ENCODE assay signal across 8 cellular contexts in the genomic region with DNA sequence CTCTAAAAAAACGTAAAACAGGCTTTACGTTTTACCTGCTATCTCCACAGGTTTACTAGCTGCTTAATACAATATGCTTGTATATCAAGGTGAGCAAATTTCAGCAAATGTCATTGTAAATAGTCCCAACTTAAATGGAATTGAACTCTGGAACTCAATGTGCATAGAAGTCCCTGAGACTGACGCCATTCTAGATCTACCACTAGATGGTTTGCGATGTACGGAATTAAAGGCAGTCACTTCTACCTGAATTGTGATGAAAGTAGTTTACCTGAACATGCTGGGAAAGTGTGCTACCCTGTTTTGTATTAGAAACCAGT. TPM values are rescaled to one million over a fixed set of nuclear protein-coding genes. Genes with fewer than 3 reads are reported as not detected.
DNase-seq lines count a peak whose midpoint lies in the region; FAIRE-seq and TF ChIP-seq lines count a peak whose summit lies in the region.

No MANE protein-coding gene starts in this region.

- in situ Hi-C loops in GM13977 (cut with MboI; ENCODE audit: low pct_unique_long_range_greater_than_20kb, low sequenced_read_pairs, unreplicated experiment): no loop called here

- H3K4me3 Mint-ChIP-seq in endothelial cell (ENCODE audit: unreplicated experiment) (peak overlapping the region; percentile 100), neural crest cell (peak overlapping the region; percentile 96)

- H3K27me3 Mint-ChIP-seq in endothelial cell (ENCODE audit: unreplicated experiment): peaks cover 3% of the 10 kb centered on the region
- no peaks in the 10 kb centered on the region for H3K27me3 Mint-ChIP-seq in neural crest cell (ENCODE audit: low read depth)

- H3K36me3 Mint-ChIP-seq in endothelial cell (ENCODE audit: low read depth, unreplicated experiment) (peaks cover 5% of the 10 kb centered on the region), neural crest cell (ENCODE audit: low read depth) (no peaks in the 10 kb centered on the region)

- TF ChIP-seq CTCF in endothelial cell (IDR thresholded peaks at IDR 0.05; ENCODE audit: unreplicated experiment): no peak
- TF ChIP-seq CTCF in neural crest cell (conservative IDR thresholded peaks at IDR 0.05): peak; percentile 31
- no peak for TF ChIP-seq CTCF in GM13977 (IDR thresholded peaks at IDR 0.05; ENCODE audit: extremely low read depth, insufficient read depth, missing control alignments)

- FAIRE-seq in RCC 7860 (lab: Jason Lieb, UNC): no peak

- H3K4me1 Mint-ChIP-seq in endothelial cell (ENCODE audit: unreplicated experiment) (peaks cover 27% of the 10 kb centered on the region), neural crest cell (peaks cover 36% of the 10 kb centered on the region)

- H3K27ac Mint-ChIP-seq in endothelial cell (ENCODE audit: unreplicated experiment) (peak overlapping the region; percentile 79), neural crest cell (ENCODE audit: unreplicated experiment) (peak overlapping the region; percentile 99)

- no peaks in the 10 kb centered on the region for H3K9me3 Mint-ChIP-seq in endothelial cell (ENCODE audit: unreplicated experiment)
- no peaks in the 10 kb centered on the region for H3K9me3 Mint-ChIP-seq in neural crest cell

- DNase-seq in NCI-H748 (lab: John Stamatoyannopoulos, UW; ENCODE audit: unreplicated experiment) (peak; percentile 51), NCI-H748 treated with DMSO at 0.1 percent for 48 hours (lab: John Stamatoyannopoulos, UW) (no peak), RKO (ENCODE audit: low spot score) (peak; percentile 23), endothelial cell (ENCODE audit: low spot score) (no peak), neural crest cell (ENCODE audit: low read depth, low spot score) (no peak), RCC 7860 (ENCODE audit: low spot score) (no peak), GM13977 (ENCODE audit: low spot score) (no peak)
- DNase-seq in stimulated activated CD4-positive, alpha-beta T cell treated with anti-CD3 and anti-CD28 coated beads, Interleukin-2, amount 100 ng/mL, for 24 hours: no peak

RNA-seq across cellular contexts. Expression of gene SNX13, which starts 0.8 kb away (rescaled TPM):
- total RNA-seq in endothelial cell (ENCODE audit: unreplicated experiment) (34.3 TPM), neural crest cell (35.4 and 35.6 TPM in 2 replicates)

Comparison
In these comparisons a context has a peak if more than half of its experiments do, and no peak if none do; other contexts are left out.
1. DNase-seq: peak in NCI-H748 (single experiment) and RKO (single experiment); none in NCI-H748 treated with DMSO at 0.1 percent for 48 hours (single experiment), endothelial cell (single experiment), neural crest cell (single experiment), RCC 7860 (single experiment), GM13977 (single experiment) and stimulated activated CD4-positive, alpha-beta T cell treated with anti-CD3 and anti-CD28 coated beads, Interleukin-2, amount 100 ng/mL, for 24 hours (0 of 2).